Comparison of ENCODE assay signal across 22 cellular contexts in genomic region chr12:75634244-75635222, GRCh38.
DNase-seq lines count a peak whose midpoint lies in the region; ATAC-seq and TF ChIP-seq lines count a peak whose summit lies in the region.
"Had no signal": no experiment of that assay in that cellular context is flagged by ENCODE, and none has a peak within 500 bp of the region (broad histone marks: within the 10 kb centered on the region; RNA-seq: fewer than 3 reads in every experiment).

No MANE protein-coding gene starts in this region.

- peak overlapping the region; percentile 85 for H2BK5ac ChIP-seq in IMR-90 (ENCODE audit: low read depth, low read length, poor library complexity, severe bottlenecking)

- no peak overlapping the region for H3K14ac ChIP-seq in IMR-90 (replicated peaks; ENCODE audit: low read depth, low read length)

- no peak overlapping the region; the same call in 1 of the 2 replicates for H4K5ac ChIP-seq in IMR-90 (ENCODE audit: low read depth, low read length)

- CTCF ChIA-PET in IMR-90 (lab: Yijun Ruan, JAX), result no interaction called here

- H3K9me3 Mint-ChIP-seq in activated T-helper 17 cell treated with anti-CD3 and anti-CD28 coated beads, Interleukin-2, amount 50 U/mL, for 72 hours, result no peaks in the 10 kb centered on the region
- H3K9me3 Mint-ChIP-seq: activated T-cell treated with anti-CD3 and anti-CD28 coated beads, Interleukin-2, amount 50 U/mL, for 4 hours; T-cell had no signal

- H2AK5ac ChIP-seq in IMR-90 (ENCODE audit: low read depth, low read length), result no peak overlapping the region

- no peaks in the 10 kb centered on the region for H3K36me3 ChIP-seq in IMR-90 (ENCODE audit: control insufficient read depth, insufficient read depth, low read length)
- H3K36me3 ChIP-seq: left lung, transverse colon had no signal

- peak overlapping the region; percentile 11; the same call in 1 of the 2 replicates for H3K18ac ChIP-seq in IMR-90 (ENCODE audit: low read depth, low read length)

- in situ Hi-C loops in IMR-90 (cut with MboI; ENCODE audit: low sequenced_read_pairs), result no loop called here

- no peak overlapping the region for H2AFZ ChIP-seq in IMR-90 (replicated peaks; ENCODE audit: low read length, poor library complexity)

- H2BK15ac ChIP-seq in IMR-90 (ENCODE audit: low read depth, low read length), result peak overlapping the region; percentile 68; the same call in 2 of the 3 replicates

- no peak overlapping the region for H2AK9ac ChIP-seq in IMR-90 (replicated peaks; ENCODE audit: low read depth, low read length, poor library complexity)

- peak overlapping the region; percentile 27; the same call in 1 of the 2 replicates for H2BK20ac ChIP-seq in IMR-90 (ENCODE audit: low read depth, low read length)

- H3K4me2 ChIP-seq in IMR-90 (ENCODE audit: low read depth, low read length), result no peak overlapping the region

- peak; percentile 30 for DNase-seq in DMS153 (lab: John Stamatoyannopoulos, UW)
- no peak for DNase-seq in DMS153 treated with DMSO at 0.1 percent for 48 hours (lab: John Stamatoyannopoulos, UW; ENCODE audit: unreplicated experiment)
- no peak for DNase-seq in IMR-90
- peak; percentile 21 to 86 for DNase-seq in lung microvascular endothelial cell (ENCODE audit: low read depth in 2 of 2)
- no peak for DNase-seq in Ammon's horn (ENCODE audit: low spot score)
- no peak for DNase-seq in stimulated activated CD4-positive, alpha-beta T cell treated with anti-CD3 and anti-CD28 coated beads, Interleukin-4, amount 100 ng/mL, for 1 hour
- DNase-seq in activated CD4-positive, alpha-beta T cell treated with anti-CD3 and anti-CD28 coated beads, Interleukin-2, amount 50 U/mL, for 48 hours, result no peak
- DNase-seq: activated CD4-positive, CD25-positive, alpha-beta regulatory T cell treated with anti-CD3 and anti-CD28 coated beads, Interleukin-2, amount 50 U/mL, for 72 hours; activated T-cell treated with anti-CD3 and anti-CD28 coated beads, Interleukin-2, amount 50 U/mL, for 4 hours; amygdala; CD8-positive, alpha-beta memory T cell; GDM1; hippocampal formation; left lung; naive thymus-derived CD8-positive, alpha-beta T cell; NCI-H1048; NCI-H446 treated with DMSO at 0.1 percent for 48 hours; stimulated activated CD4-positive, alpha-beta T cell treated with anti-CD3 and anti-CD28 coated beads, Interleukin-4, amount 100 ng/mL, for 24 hours; T-cell; transverse colon had no signal

- H4K20me1 ChIP-seq in IMR-90 (ENCODE audit: insufficient read depth, low read length), result no peaks in the 10 kb centered on the region

- TF ChIP-seq POLR2A in IMR-90 (IDR thresholded peaks at IDR 0.05; ENCODE audit: low read depth, low read length), result no peak

- peaks cover 2% of the 10 kb centered on the region; the same call in 1 of the 2 replicates for H3K9me1 ChIP-seq in IMR-90 (ENCODE audit: insufficient read depth, low read length)

- no peak overlapping the region for H3K9ac ChIP-seq in IMR-90 (ENCODE audit: low read depth, low read length)

- no peak overlapping the region for H3K56ac ChIP-seq in IMR-90 (ENCODE audit: extremely low read depth, insufficient read depth, low read length)

- WGBS in IMR-90 (ENCODE audit: extremely low coverage in 2 of 2, insufficient read length in 1 of 2), 2 experiments, result no CpG with 5 or more reads among the region's 3 CpGs

- H3K27ac Mint-ChIP-seq in activated T-helper 17 cell treated with anti-CD3 and anti-CD28 coated beads, Interleukin-2, amount 50 U/mL, for 72 hours, result peak overlapping the region; percentile 55
- H3K27ac Mint-ChIP-seq: CD8-positive, alpha-beta memory T cell; naive thymus-derived CD8-positive, alpha-beta T cell; T-cell had no signal

- no peak overlapping the region for H3K4me3 ChIP-seq in IMR-90 (ENCODE audit: insufficient read depth, low read depth, low read length)
- H3K4me3 ChIP-seq: left lung, transverse colon had no signal

- BruUV-seq in IMR-90 (replicated peaks; lab: Mats Ljungman, UMichigan), result no TSS peak

- peaks cover 2% of the 10 kb centered on the region; the same call in 1 of the 2 replicates for H3K9me3 ChIP-seq in IMR-90 (ENCODE audit: control insufficient read depth, insufficient read depth, low read length)
- H3K9me3 ChIP-seq: transverse colon had no signal

- H3K27me3 Mint-ChIP-seq in activated T-helper 17 cell treated with anti-CD3 and anti-CD28 coated beads, Interleukin-2, amount 50 U/mL, for 72 hours, result no peaks in the 10 kb centered on the region
- H3K27me3 Mint-ChIP-seq: CD8-positive, alpha-beta memory T cell had no signal

- no peaks in the 10 kb centered on the region for H3K36me3 Mint-ChIP-seq in activated T-helper 17 cell treated with anti-CD3 and anti-CD28 coated beads, Interleukin-2, amount 50 U/mL, for 72 hours (ENCODE audit: low read depth)
- H3K36me3 Mint-ChIP-seq: naive thymus-derived CD8-positive, alpha-beta T cell; T-cell had no signal

- POLR2A ChIA-PET in IMR-90 (lab: Charles Lee; ENCODE audit: unreplicated experiment), result no interaction called here

- no peak for ATAC-seq in IMR-90 (ENCODE audit: low read depth)
- no peak for ATAC-seq in activated T-helper 17 cell treated with anti-CD3 and anti-CD28 coated beads, Interleukin-2, amount 50 U/mL, for 72 hours (replicated peaks)
- ATAC-seq: naive thymus-derived CD8-positive, alpha-beta T cell; T-cell had no signal

- H3K79me1 ChIP-seq in IMR-90 (ENCODE audit: low read depth in 1 of 2, low read length in 2 of 2), result no peaks in the 10 kb centered on the region

- TF ChIP-seq RAD21 in IMR-90 (IDR thresholded peaks at IDR 0.05; ENCODE audit: low read length), result no peak

- H4K8ac ChIP-seq in IMR-90 (ENCODE audit: low read depth in 2 of 2, low read length in 2 of 2), result peak overlapping the region; percentile 6 to 54; a peak in 2 of 4 replicates

- no peak overlapping the region for H3K23ac ChIP-seq in IMR-90 (ENCODE audit: low read depth, low read length)

- peaks cover 16% of the 10 kb centered on the region for H3K4me1 Mint-ChIP-seq in activated T-helper 17 cell treated with anti-CD3 and anti-CD28 coated beads, Interleukin-2, amount 50 U/mL, for 72 hours
- H3K4me1 Mint-ChIP-seq: naive thymus-derived CD8-positive, alpha-beta T cell had no signal

- peak overlapping the region; percentile 4; the same call in 1 of the 2 replicates for H4K91ac ChIP-seq in IMR-90 (ENCODE audit: insufficient read depth, low read depth, low read length)

- peaks cover 4% of the 10 kb centered on the region for H3K4me1 ChIP-seq in IMR-90 (ENCODE audit: control insufficient read depth, insufficient read depth, low read length)
- H3K4me1 ChIP-seq: left lung, transverse colon had no signal

- no peak overlapping the region for H3K27ac ChIP-seq in IMR-90 (ENCODE audit: insufficient read depth, low read length)
- H3K27ac ChIP-seq: 22Rv1, left lung, transverse colon had no signal

- no peaks in the 10 kb centered on the region for H3K27me3 ChIP-seq in IMR-90 (ENCODE audit: control insufficient read depth, insufficient read depth, low read length)
- H3K27me3 ChIP-seq: left lung, transverse colon had no signal

- intact Hi-C loops in IMR-90 (cut with micrococcal nuclease), result no loop called here

- dilution Hi-C loops in IMR-90 (cut with HindIII; ENCODE audit: low sequenced_read_pairs, unreplicated experiment), result no loop called here

- no peak for TF ChIP-seq CTCF in IMR-90 (conservative IDR thresholded peaks at IDR 0.05; ENCODE audit: low read depth, low read length)

- H3K4me3 Mint-ChIP-seq in activated T-helper 17 cell treated with anti-CD3 and anti-CD28 coated beads, Interleukin-2, amount 50 U/mL, for 72 hours, result peak overlapping the region; percentile 11
- H3K4me3 Mint-ChIP-seq: activated T-cell treated with anti-CD3 and anti-CD28 coated beads, Interleukin-2, amount 50 U/mL, for 4 hours; CD8-positive, alpha-beta memory T cell; naive thymus-derived CD8-positive, alpha-beta T cell; T-cell had no signal

- peak overlapping the region; percentile 56; the same call in 1 of the 2 replicates for H2BK120ac ChIP-seq in IMR-90 (ENCODE audit: low read depth, low read length)

- H3K4ac ChIP-seq in IMR-90 (ENCODE audit: low read depth, low read length), result no peak overlapping the region; the same call in 1 of the 2 replicates

TF ChIP-seq in IMR-90, 13 proteins besides CTCF, POLR2A, EP300 and RAD21:
- no peak for TF ChIP-seq MXI1 (IDR thresholded peaks at IDR 0.05; ENCODE audit: borderline replicate concordance, low read depth, low read length)
TF ChIP-seq in IMR-90: peak in this region for 0.

Comparison
In these comparisons a context has a peak if more than half of its experiments do, and no peak if none do; other contexts are left out.
1. DNase-seq: peak in DMS153 (single experiment) and lung microvascular endothelial cell (2 of 2); none in DMS153 treated with DMSO at 0.1 percent for 48 hours (single experiment), IMR-90 (single experiment), Ammon's horn (single experiment), stimulated activated CD4-positive, alpha-beta T cell treated with anti-CD3 and anti-CD28 coated beads, Interleukin-4, amount 100 ng/mL, for 1 hour (single experiment) and activated CD4-positive, alpha-beta T cell treated with anti-CD3 and anti-CD28 coated beads, Interleukin-2, amount 50 U/mL, for 48 hours (0 of 2).